ENCODE assay signal across 20 cellular contexts in the genomic region with DNA sequence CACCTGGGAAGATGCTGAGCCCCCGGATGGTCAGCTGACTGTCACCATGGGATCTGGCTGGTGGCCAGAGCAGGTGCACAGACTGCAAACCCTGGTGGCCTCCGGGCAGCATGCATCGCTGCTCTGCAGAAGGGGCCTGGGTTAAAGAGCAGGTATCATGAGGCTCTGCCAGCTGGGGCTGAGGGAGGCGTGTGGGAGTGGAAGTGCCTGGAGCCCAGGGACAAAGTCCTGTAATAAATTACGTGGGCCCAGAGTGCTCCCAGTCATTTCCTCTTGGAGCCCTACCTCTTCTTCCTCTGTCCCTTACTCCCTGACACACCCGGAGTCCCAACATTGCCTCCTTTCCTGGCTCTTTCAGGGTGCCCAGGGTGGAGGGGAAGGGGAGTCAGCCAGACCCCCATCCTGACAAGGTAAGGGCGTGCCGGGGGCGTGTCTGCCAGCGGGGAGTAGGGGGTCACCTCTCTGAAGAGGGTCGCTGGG. TPM values are rescaled to one million over a fixed set of nuclear protein-coding genes. Genes with fewer than 3 reads are reported as not detected.
DNase-seq lines count a peak whose midpoint lies in the region; ATAC-seq and TF ChIP-seq lines count a peak whose summit lies in the region.
"Had no signal": no experiment of that assay in that cellular context is flagged by ENCODE, and none has a peak within 500 bp of the region (broad histone marks: within the 10 kb centered on the region; RNA-seq: fewer than 3 reads in every experiment).

A gene (plus strand): TSS at position 262 of the 480 bp plus-strand sequence. CDS start 24,040 bp downstream, outside the sequence.

- ATAC-seq in GM18861 (IDR thresholded peaks at IDR 0.05; ENCODE audit: unreplicated experiment) = no peak
- ATAC-seq: stimulated activated naive B cell treated with anti-CD40 and anti-IgM and Interleukin-4, amounts not matched to agents 10 μg/mL and 1 μg/mL and 100 μg/mL, for 72 hours had no signal

- H3K9me2 ChIP-seq in hepatocyte (replicated peaks; ENCODE audit: insufficient read depth) = no peaks in the 10 kb centered on the region

- TF ChIP-seq CTCF in hepatocyte (IDR thresholded peaks at IDR 0.05; ENCODE audit: poor library complexity) (no peak), smooth muscle cell (IDR thresholded peaks at IDR 0.05; ENCODE audit: borderline replicate concordance, insufficient read depth, poor library complexity, severe bottlenecking) (no peak)

- H3K9ac ChIP-seq in smooth muscle cell (ENCODE audit: low read depth) = no peak within 1 kb of the TSS

- DNase-seq in NCI-H1417 (lab: John Stamatoyannopoulos, UW) (peak in 2 of 3 experiments; percentile 27 to 66), NCI-H1417 treated with DMSO at 0.1 percent for 48 hours (lab: John Stamatoyannopoulos, UW) (no peak), NCI-H510A (lab: John Stamatoyannopoulos, UW) (peak; percentile 20), hepatocyte (ENCODE audit: low spot score) (peak; percentile 83), smooth muscle cell (lab: John Stamatoyannopoulos, UW; ENCODE audit: unreplicated experiment) (no peak), dedifferentiated amniotic fluid mesenchymal stem cell (ENCODE audit: extremely low spot score) (no peak), NCI-H1436 (lab: John Stamatoyannopoulos, UW) (no peak)
- DNase-seq: 8988T; activated CD4-positive, CD25-positive, alpha-beta regulatory T cell; activated CD8-positive, alpha-beta memory T cell treated with anti-CD3 and anti-CD28 coated beads for 24 hours; amygdala; cerebellar nuclear complex; GOT3; immature natural killer cell; NCI-H82; nucleus accumbens; stimulated activated naive B cell treated with anti-CD40 and anti-IgM and Interleukin-4, amounts not matched to agents 10 μg/mL and 1 μg/mL and 100 μg/mL, for 72 hours had no signal

- 83% methylated on average over 11 of the region's 11 CpGs for WGBS in hepatocyte (ENCODE audit: low lambda C conversion rate, missing lambda C conversion rate)
- WGBS in smooth muscle cell (ENCODE audit: low lambda C conversion rate) = 92% methylated on average over 11 of the region's 11 CpGs

- H3K79me2 ChIP-seq in hepatocyte = peaks cover 3% of the 10 kb centered on the region
- H3K79me2 ChIP-seq in smooth muscle cell (ENCODE audit: low read depth) = no peaks in the 10 kb centered on the region

- H3K27ac ChIP-seq in hepatocyte (peak within 1 kb of the TSS; percentile 98), smooth muscle cell (ENCODE audit: low read depth) (no peak within 1 kb of the TSS)
- H3K27ac ChIP-seq: C4-2B had no signal

- H3K36me3 ChIP-seq in hepatocyte (replicated peaks; ENCODE audit: insufficient read depth, low read depth) (no peaks in the 10 kb centered on the region), smooth muscle cell (ENCODE audit: low read depth) (no peaks in the 10 kb centered on the region)
- H3K36me3 ChIP-seq: tibial nerve had no signal

- no peaks in the 10 kb centered on the region for H4K20me1 ChIP-seq in hepatocyte (ENCODE audit: insufficient read depth, poor library complexity, severe bottlenecking)
- no peaks in the 10 kb centered on the region for H4K20me1 ChIP-seq in smooth muscle cell (ENCODE audit: low read depth)

- H3K4me1 ChIP-seq in hepatocyte (ENCODE audit: insufficient read depth) (no peaks in the 10 kb centered on the region), smooth muscle cell (ENCODE audit: low read depth) (no peaks in the 10 kb centered on the region)
- H3K4me1 ChIP-seq: tibial nerve had no signal

- H3K9me3 ChIP-seq in hepatocyte (ENCODE audit: low read depth) = no peaks in the 10 kb centered on the region
- no peaks in the 10 kb centered on the region for H3K9me3 ChIP-seq in smooth muscle cell (replicated peaks; ENCODE audit: low read depth)
- H3K9me3 ChIP-seq: tibial nerve had no signal

- H3K4me2 ChIP-seq in hepatocyte (peak within 1 kb of the TSS; percentile 70), smooth muscle cell (no peak within 1 kb of the TSS)

- H2AFZ ChIP-seq in hepatocyte (no peak within 1 kb of the TSS), smooth muscle cell (ENCODE audit: low read depth) (no peak within 1 kb of the TSS)

- H3F3A ChIP-seq in smooth muscle cell (ENCODE audit: low read depth) = no peaks in the 10 kb centered on the region

- H3K27me3 ChIP-seq in hepatocyte = no peaks in the 10 kb centered on the region
- peaks cover 7% of the 10 kb centered on the region for H3K27me3 ChIP-seq in smooth muscle cell (ENCODE audit: low read depth)
- H3K27me3 ChIP-seq: tibial nerve had no signal

- no peak within 1 kb of the TSS for H3K4me3 ChIP-seq in hepatocyte
- peak within 1 kb of the TSS; percentile 13 for H3K4me3 ChIP-seq in smooth muscle cell

RNA-seq across cellular contexts. Expression of the gene that starts here (rescaled TPM):
- total RNA-seq in hepatocyte (17.6 and 20.1 TPM in 2 replicates), smooth muscle cell (0.04 and 0.09 TPM in 2 replicates)
- polyA plus RNA-seq in hepatocyte (12.6 and 17.6 TPM in 2 replicates), smooth muscle cell (0.35 TPM in 1 of 2 replicates, not detected in the other)

Comparison
In these comparisons a context has a peak if more than half of its experiments do, and no peak if none do; other contexts are left out.
1. RNA of the gene that starts here (total RNA-seq): 17.6 to 20.1 TPM in hepatocyte; 0.04 to 0.09 TPM in smooth muscle cell; every median in the first group is over 10 times any median in the second.
2. RNA of the gene that starts here (polyA plus RNA-seq): 12.6 to 17.6 TPM in hepatocyte; 0.35 TPM in smooth muscle cell; every median in the first group is over 10 times any median in the second.
3. DNase-seq: peak in NCI-H1417 (2 of 3), NCI-H510A (single experiment) and hepatocyte (single experiment); none in NCI-H1417 treated with DMSO at 0.1 percent for 48 hours (single experiment), smooth muscle cell (single experiment), dedifferentiated amniotic fluid mesenchymal stem cell (single experiment) and NCI-H1436 (single experiment).